ENCODE assay signal across 1 cellular context in the genomic region with DNA sequence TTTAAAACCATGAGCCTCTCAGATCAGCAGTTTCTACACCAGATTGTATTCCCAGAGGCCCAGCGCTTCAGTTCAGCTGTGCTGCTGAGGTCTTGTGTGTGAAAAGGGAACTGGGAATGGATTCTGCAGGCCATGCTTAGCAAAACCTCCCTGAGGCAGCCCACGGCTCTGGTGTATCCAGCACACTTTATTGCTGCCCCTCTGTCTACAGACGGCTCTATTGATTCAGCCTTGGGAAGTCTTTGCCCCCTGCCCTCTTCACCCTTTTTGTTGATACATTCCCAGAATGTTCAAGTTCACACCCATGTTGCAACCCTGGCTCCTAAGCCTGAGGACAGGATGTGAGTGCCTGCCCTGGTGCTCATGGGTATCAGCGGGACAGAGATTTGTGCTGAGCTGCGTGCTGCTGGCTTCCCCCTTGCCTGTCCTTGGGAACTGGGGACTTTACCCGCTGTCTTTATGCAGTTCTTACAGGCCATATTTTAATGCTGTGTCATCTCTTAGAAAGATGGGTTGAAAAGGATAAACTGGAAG.
A peak's percentile ranks its signal among the peaks of the same experiment; 100 is the strongest.
TF ChIP-seq lines count a peak whose summit lies in the region.

No MANE protein-coding gene starts in this region.

TF ChIP-seq in HepG2, 621 proteins besides CTCF, POLR2A, EP300 and RAD21 (continued from another document and continues in another):
- TF ChIP-seq, protein P1, sequence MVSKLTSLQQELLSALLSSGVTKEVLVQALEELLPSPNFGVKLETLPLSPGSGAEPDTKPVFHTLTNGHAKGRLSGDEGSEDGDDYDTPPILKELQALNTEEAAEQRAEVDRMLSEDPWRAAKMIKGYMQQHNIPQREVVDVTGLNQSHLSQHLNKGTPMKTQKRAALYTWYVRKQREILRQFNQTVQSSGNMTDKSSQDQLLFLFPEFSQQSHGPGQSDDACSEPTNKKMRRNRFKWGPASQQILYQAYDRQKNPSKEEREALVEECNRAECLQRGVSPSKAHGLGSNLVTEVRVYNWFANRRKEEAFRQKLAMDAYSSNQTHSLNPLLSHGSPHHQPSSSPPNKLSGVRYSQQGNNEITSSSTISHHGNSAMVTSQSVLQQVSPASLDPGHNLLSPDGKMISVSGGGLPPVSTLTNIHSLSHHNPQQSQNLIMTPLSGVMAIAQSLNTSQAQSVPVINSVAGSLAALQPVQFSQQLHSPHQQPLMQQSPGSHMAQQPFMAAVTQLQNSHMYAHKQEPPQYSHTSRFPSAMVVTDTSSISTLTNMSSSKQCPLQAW (CRISPR knock-in tag; IDR thresholded peaks at IDR 0.05): peak; percentile 85
- no peak for TF ChIP-seq NR0B2 (CRISPR knock-in tag; IDR thresholded peaks at IDR 0.05)
- peak; percentile 80; the same call in 1 of the 2 replicates for TF ChIP-seq ZNF430 (CRISPR knock-in tag; IDR thresholded peaks at IDR 0.05)
- peak; percentile 14; the same call in 1 of the 2 replicates for TF ChIP-seq ETV6 (CRISPR knock-in tag; conservative IDR thresholded peaks at IDR 0.05)
- peak; percentile 32 for TF ChIP-seq ZNF629 (CRISPR knock-in tag; conservative IDR thresholded peaks at IDR 0.05)
- TF ChIP-seq ZSCAN21 (CRISPR knock-in tag; IDR thresholded peaks at IDR 0.05; ENCODE audit: borderline replicate concordance): peak; percentile 64; the same call in 1 of the 2 replicates
- no peak for TF ChIP-seq ZBTB1 (CRISPR knock-in tag; IDR thresholded peaks at IDR 0.05; ENCODE audit: borderline replicate concordance)
- TF ChIP-seq CENPX (CRISPR knock-in tag; IDR thresholded peaks at IDR 0.05): no peak
- no peak for TF ChIP-seq TEF (CRISPR knock-in tag; IDR thresholded peaks at IDR 0.05)
- TF ChIP-seq MAZ (IDR thresholded peaks at IDR 0.05; ENCODE audit: borderline replicate concordance, low read depth, low read length): 0 out of 2 replicates have a peak, but pooled peaks have one; percentile 32
- 0 out of 2 replicates have a peak, but pooled peaks have one; percentile 38 for TF ChIP-seq MAZ (CRISPR knock-in tag; IDR thresholded peaks at IDR 0.05; ENCODE audit: low read depth)
- TF ChIP-seq, protein P2, sequence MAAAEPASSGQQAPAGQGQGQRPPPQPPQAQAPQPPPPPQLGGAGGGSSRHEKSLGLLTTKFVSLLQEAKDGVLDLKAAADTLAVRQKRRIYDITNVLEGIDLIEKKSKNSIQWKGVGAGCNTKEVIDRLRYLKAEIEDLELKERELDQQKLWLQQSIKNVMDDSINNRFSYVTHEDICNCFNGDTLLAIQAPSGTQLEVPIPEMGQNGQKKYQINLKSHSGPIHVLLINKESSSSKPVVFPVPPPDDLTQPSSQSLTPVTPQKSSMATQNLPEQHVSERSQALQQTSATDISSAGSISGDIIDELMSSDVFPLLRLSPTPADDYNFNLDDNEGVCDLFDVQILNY (CRISPR knock-in tag; conservative IDR thresholded peaks at IDR 0.05): no peak
- TF ChIP-seq, protein P3, sequence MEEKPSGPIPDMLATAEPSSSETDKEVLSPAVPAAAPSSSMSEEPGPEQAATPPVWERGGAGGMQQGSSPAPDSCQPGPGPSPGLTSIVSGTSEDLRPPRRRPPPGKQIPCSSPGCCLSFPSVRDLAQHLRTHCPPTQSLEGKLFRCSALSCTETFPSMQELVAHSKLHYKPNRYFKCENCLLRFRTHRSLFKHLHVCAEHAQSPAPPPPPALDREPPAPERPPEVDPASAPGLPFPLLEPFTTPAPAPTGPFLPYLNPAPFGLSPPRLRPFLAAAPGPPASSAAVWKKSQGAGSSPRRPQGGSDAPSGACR (CRISPR knock-in tag; IDR thresholded peaks at IDR 0.05): peak; percentile 82; the same call in 1 of the 2 replicates
- TF ChIP-seq NCOA2 (CRISPR knock-in tag; IDR thresholded peaks at IDR 0.05): peak; percentile 96
- 0 out of 2 replicates have a peak, but pooled peaks have one; percentile 49 for TF ChIP-seq MBD4 (IDR thresholded peaks at IDR 0.05; ENCODE audit: borderline replicate concordance, low read length)
- no peak for TF ChIP-seq NPAS2 (CRISPR knock-in tag; IDR thresholded peaks at IDR 0.05; ENCODE audit: borderline replicate concordance)
- peak; percentile 81; the same call in 1 of the 2 replicates for TF ChIP-seq ZNF639 (CRISPR knock-in tag; conservative IDR thresholded peaks at IDR 0.05)
- TF ChIP-seq NKX3-1 (CRISPR knock-in tag; IDR thresholded peaks at IDR 0.05): peak; percentile 82; the same call in 1 of the 2 replicates
- TF ChIP-seq, protein P4, sequence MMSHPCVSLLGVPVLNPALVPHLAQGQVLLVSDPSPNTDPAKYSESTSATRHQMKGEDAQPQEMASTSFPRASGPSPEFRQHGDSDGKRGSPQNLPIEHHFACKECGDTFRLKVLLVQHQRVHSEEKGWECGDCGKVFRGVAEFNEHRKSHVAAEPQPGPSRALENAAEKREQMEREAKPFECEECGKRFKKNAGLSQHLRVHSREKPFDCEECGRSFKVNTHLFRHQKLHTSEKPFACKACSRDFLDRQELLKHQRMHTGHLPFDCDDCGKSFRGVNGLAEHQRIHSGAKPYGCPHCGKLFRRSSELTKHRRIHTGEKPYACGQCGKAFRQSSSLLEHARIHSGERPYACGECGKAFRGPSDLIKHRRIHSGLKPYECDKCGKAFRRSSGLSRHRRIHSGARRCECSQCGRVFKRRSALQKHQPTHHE (CRISPR knock-in tag; IDR thresholded peaks at IDR 0.05; ENCODE audit: borderline replicate concordance): peak; percentile 87; the same call in 1 of the 2 replicates
- TF ChIP-seq TOPORS (CRISPR knock-in tag; IDR thresholded peaks at IDR 0.05): peak; percentile 76; the same call in 1 of the 2 replicates
- TF ChIP-seq IKZF4 (CRISPR knock-in tag; IDR thresholded peaks at IDR 0.05; ENCODE audit: borderline replicate concordance, low read depth, not compliant biosample characterization): peak; percentile 45
- TF ChIP-seq GTF3A (CRISPR knock-in tag; conservative IDR thresholded peaks at IDR 0.05): no peak
- peak; percentile 99 for TF ChIP-seq TEAD3 (CRISPR knock-in tag; optimal IDR thresholded peaks at IDR 0.05; ENCODE audit: borderline replicate concordance)
- TF ChIP-seq ZBTB21 (CRISPR knock-in tag; IDR thresholded peaks at IDR 0.05): peak; percentile 58; the same call in 1 of the 2 replicates
- no peak for TF ChIP-seq ZNF446 (CRISPR knock-in tag; IDR thresholded peaks at IDR 0.05)
- no peak for TF ChIP-seq AGO1 (IDR thresholded peaks at IDR 0.05; ENCODE audit: low read depth, low read length, poor library complexity, severe bottlenecking)
- TF ChIP-seq PLSCR1 (CRISPR knock-in tag; IDR thresholded peaks at IDR 0.05; ENCODE audit: borderline replicate concordance): no peak
- no peak for TF ChIP-seq ZNF839 (CRISPR knock-in tag; IDR thresholded peaks at IDR 0.05; ENCODE audit: borderline replicate concordance)
- peak; percentile 70 for TF ChIP-seq ZNF777 (CRISPR knock-in tag; IDR thresholded peaks at IDR 0.05)
- peak; percentile 96 for TF ChIP-seq ZKSCAN8 (CRISPR knock-in tag; IDR thresholded peaks at IDR 0.05; ENCODE audit: borderline replicate concordance)
- TF ChIP-seq TCF7L2 (IDR thresholded peaks at IDR 0.05; ENCODE audit: low read depth, low read length): no peak
- no peak for TF ChIP-seq MLLT10 (CRISPR knock-in tag; IDR thresholded peaks at IDR 0.05)
- no peak for TF ChIP-seq ZNF224 (CRISPR knock-in tag; IDR thresholded peaks at IDR 0.05)
- no peak; the same call in 1 of the 2 replicates for TF ChIP-seq THAP9 (CRISPR knock-in tag; IDR thresholded peaks at IDR 0.05; ENCODE audit: borderline replicate concordance)
- TF ChIP-seq HOXA5 (CRISPR knock-in tag; IDR thresholded peaks at IDR 0.05): peak; percentile 89
- TF ChIP-seq NFIC (IDR thresholded peaks at IDR 0.05; ENCODE audit: low read length): peak; percentile 81
- no peak for TF ChIP-seq PLRG1 (conservative IDR thresholded peaks at IDR 0.05)
- no peak; the same call in 1 of the 2 replicates for TF ChIP-seq SAFB2 (CRISPR knock-in tag; IDR thresholded peaks at IDR 0.05; ENCODE audit: borderline replicate concordance, low read depth)
- TF ChIP-seq PRPF4 (IDR thresholded peaks at IDR 0.05; ENCODE audit: low read depth, low read length, poor library complexity, severe bottlenecking): no peak
- TF ChIP-seq HDAC1 (CRISPR knock-in tag; IDR thresholded peaks at IDR 0.05): peak; percentile 98
- TF ChIP-seq ZBTB38 (CRISPR knock-in tag; IDR thresholded peaks at IDR 0.05): peak; percentile 84; the same call in 1 of the 2 replicates
- TF ChIP-seq MXD4 (CRISPR knock-in tag; IDR thresholded peaks at IDR 0.05): peak; percentile 70; the same call in 1 of the 2 replicates
- peak; percentile 88 for TF ChIP-seq MIXL1 (CRISPR knock-in tag; IDR thresholded peaks at IDR 0.05)
- TF ChIP-seq SP5 (CRISPR knock-in tag; IDR thresholded peaks at IDR 0.05; ENCODE audit: borderline replicate concordance, low read depth): peak; percentile 78
- peak; percentile 77; the same call in 1 of the 2 replicates for TF ChIP-seq ZBTB37 (CRISPR knock-in tag; IDR thresholded peaks at IDR 0.05)
- peak; percentile 91 for TF ChIP-seq ZMYM3 (CRISPR knock-in tag; IDR thresholded peaks at IDR 0.05)
- peak; percentile 91 for TF ChIP-seq SAP130 (CRISPR knock-in tag; IDR thresholded peaks at IDR 0.05; ENCODE audit: low read depth)
- TF ChIP-seq ZNF850 (CRISPR knock-in tag; conservative IDR thresholded peaks at IDR 0.05): no peak
- 0 out of 2 replicates have a peak, but pooled peaks have one; percentile 34 for TF ChIP-seq DNMT1 (CRISPR knock-in tag; IDR thresholded peaks at IDR 0.05)
- TF ChIP-seq ZFP41 (CRISPR knock-in tag; IDR thresholded peaks at IDR 0.05; ENCODE audit: borderline replicate concordance): no peak
- TF ChIP-seq RELA (CRISPR knock-in tag; IDR thresholded peaks at IDR 0.05): no peak
- TF ChIP-seq ZNF883 (CRISPR knock-in tag; IDR thresholded peaks at IDR 0.05; ENCODE audit: not compliant biosample characterization): no peak
- TF ChIP-seq, protein P5, sequence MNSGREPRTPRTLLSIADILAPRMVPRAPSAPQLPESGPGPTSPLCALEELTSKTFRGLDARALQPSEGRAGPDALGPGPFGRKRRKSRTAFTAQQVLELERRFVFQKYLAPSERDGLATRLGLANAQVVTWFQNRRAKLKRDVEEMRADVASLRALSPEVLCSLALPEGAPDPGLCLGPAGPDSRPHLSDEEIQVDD (CRISPR knock-in tag; IDR thresholded peaks at IDR 0.05; ENCODE audit: borderline replicate concordance): no peak
- no peak for TF ChIP-seq ATM (IDR thresholded peaks at IDR 0.05; ENCODE audit: borderline replicate concordance)
- no peak for TF ChIP-seq ZFP82 (CRISPR knock-in tag; IDR thresholded peaks at IDR 0.05; ENCODE audit: borderline replicate concordance)
- peak; percentile 79 for TF ChIP-seq TRIM24 (CRISPR knock-in tag; IDR thresholded peaks at IDR 0.05)
